Comparison of ENCODE assay signal across 27 cellular contexts in genomic region chr1:199064971-199065370, GRCh38.
DNase-seq lines count a peak whose midpoint lies in the region; ATAC-seq and TF ChIP-seq lines count a peak whose summit lies in the region.
"Had no signal": no experiment of that assay in that cellular context is flagged by ENCODE, and none has a peak within 500 bp of the region (broad histone marks: within the 10 kb centered on the region; RNA-seq: fewer than 3 reads in every experiment).

No MANE protein-coding gene starts in this region.

- peak overlapping the region; percentile 19 for H3K27ac ChIP-seq in 22Rv1
- H3K27ac ChIP-seq: A549, ascending aorta, epithelial cell of prostate, HL-60, spleen, tibial artery had no signal

- no peaks in the 10 kb centered on the region for H3K27me3 ChIP-seq in MG63
- H3K27me3 ChIP-seq: ascending aorta, spleen, tibial artery had no signal

- ATAC-seq in HG03159 (IDR thresholded peaks at IDR 0.05; ENCODE audit: unreplicated experiment) (no peak), GM18868 (IDR thresholded peaks at IDR 0.05; ENCODE audit: unreplicated experiment) (no peak)
- ATAC-seq: A549; activated CD8-positive, alpha-beta T cell treated with anti-CD3 and anti-CD28 coated beads for 36 hours; activated T-helper 17 cell treated with anti-CD3 and anti-CD28 coated beads, Interleukin-2, amount 50 U/mL, for 72 hours; HCT116; HepG2; left colon; right cardiac atrium had no signal

- no peak overlapping the region for H3K4me3 ChIP-seq in MG63
- H3K4me3 ChIP-seq: A549, ascending aorta, spleen, tibial artery had no signal

- TF ChIP-seq CTCF in 22Rv1 (IDR thresholded peaks at IDR 0.05), result no peak

- peak; percentile 27 for DNase-seq in ELR (ENCODE audit: low read depth)
- peak; percentile 23 for DNase-seq in MG63
- DNase-seq in dermis blood vessel endothelial cell, result peak; percentile 28
- DNase-seq in epidermal melanocyte (ENCODE audit: insufficient read length, low spot score), result no peak
- DNase-seq in activated naive CD4-positive, alpha-beta T cell treated with Interleukin-2 at 50 U/mL for 16 hours, result no peak
- DNase-seq: activated CD4-positive, alpha-beta T cell treated with anti-CD3 and anti-CD28 coated beads for 1 hour; activated CD8-positive, alpha-beta T cell treated with anti-CD3 and anti-CD28 coated beads for 36 hours; COR-L47; DMS79; left colon; NCI-H1092 treated with DMSO at 0.1 percent for 48 hours; NCI-H187 treated with DMSO at 0.1 percent for 48 hours; posterior cingulate gyrus; right cardiac atrium; RPMI8226; spleen; tibial artery had no signal

- no peaks in the 10 kb centered on the region for H3K36me3 ChIP-seq in MG63
- H3K36me3 ChIP-seq: ascending aorta, spleen, tibial artery had no signal

- no peaks in the 10 kb centered on the region for H3K9me3 ChIP-seq in MG63
- H3K9me3 ChIP-seq: A549, ascending aorta, spleen, tibial artery had no signal

Comparison
In these comparisons a context has a peak if more than half of its experiments do, and no peak if none do; other contexts are left out.
1. DNase-seq: peak in ELR (single experiment), MG63 (single experiment) and dermis blood vessel endothelial cell (single experiment); none in epidermal melanocyte (single experiment) and activated naive CD4-positive, alpha-beta T cell treated with Interleukin-2 at 50 U/mL for 16 hours (single experiment).